Comparison of ENCODE assay signal across 9 cellular contexts in the genomic region with DNA sequence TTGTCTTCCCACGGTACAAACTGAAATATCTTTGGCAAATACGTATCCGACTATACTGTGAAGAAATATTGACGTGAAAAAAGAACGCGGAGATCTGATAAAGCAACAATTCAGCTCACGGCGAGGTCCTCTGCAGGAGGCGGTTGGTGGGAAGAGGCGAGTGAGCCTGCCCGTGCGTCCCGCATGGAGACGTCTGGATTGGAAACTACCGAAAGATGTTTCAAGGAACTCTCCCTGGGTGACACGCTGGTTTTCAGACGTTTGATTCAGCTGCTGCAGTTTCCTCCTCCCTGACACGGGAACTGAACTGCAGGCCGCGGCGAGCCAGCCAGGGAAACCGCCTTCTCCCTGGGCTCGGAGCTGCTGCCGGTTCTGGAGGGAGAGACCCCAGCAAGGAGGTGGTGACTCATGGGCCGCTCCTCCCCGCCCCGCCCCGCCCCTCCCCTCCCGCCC. TPM values are rescaled to one million over a fixed set of nuclear protein-coding genes. Genes with fewer than 3 reads are reported as not detected.
DNase-seq lines count a peak whose midpoint lies in the region; ATAC-seq and TF ChIP-seq lines count a peak whose summit lies in the region.
"Had no signal": no experiment of that assay in that cellular context is flagged by ENCODE, and none has a peak within 500 bp of the region (broad histone marks: within the 10 kb centered on the region; RNA-seq: fewer than 3 reads in every experiment).

No MANE protein-coding gene starts in this region.

- ATAC-seq in GM23338 (peak; percentile 43), HG03354 (IDR thresholded peaks at IDR 0.05; ENCODE audit: poor library complexity, severe bottlenecking, unreplicated experiment) (no peak)

- H3K4me1 ChIP-seq in ACC112 (ENCODE audit: control insufficient read depth, insufficient read depth, low read length, unreplicated experiment): peaks cover 38% of the 10 kb centered on the region
- H3K4me1 ChIP-seq in GM23338 (ENCODE audit: insufficient read depth): peaks cover 20% of the 10 kb centered on the region

- DNase-seq in GM23338 (ENCODE audit: low spot score) (peak; percentile 85), NCI-H82 (lab: John Stamatoyannopoulos, UW) (peak; percentile 73), epithelial cell of proximal tubule (ENCODE audit: low read depth) (peak; percentile 46), mesothelial cell of epicardium (ENCODE audit: low spot score in 2 of 2, unreplicated experiment in 2 of 2) (peak; percentile 60 to 73)
- peak; percentile 55 for DNase-seq in activated CD8-positive, alpha-beta memory T cell treated with anti-CD3 and anti-CD28 coated beads, Interleukin-2, amount 50 U/mL, for 4 hours
- DNase-seq in stimulated activated CD8-positive, alpha-beta memory T cell treated with anti-CD3 and anti-CD28 coated beads, Interleukin-4, amount 100 ng/mL, for 24 hours (ENCODE audit: low read depth): peak; percentile 29

- peaks cover 28% of the 10 kb centered on the region for H3F3A ChIP-seq in GM23338 (replicated peaks; ENCODE audit: low read depth)

- H3K36me3 Mint-ChIP-seq in GM23338 (ENCODE audit: low read depth): peaks cover 13% of the 10 kb centered on the region
- peaks cover 11% of the 10 kb centered on the region for H3K36me3 Mint-ChIP-seq in mesothelial cell of epicardium

- TF ChIP-seq CTCF in GM23338 (conservative IDR thresholded peaks at IDR 0.05; ENCODE audit: low read depth in 2 of 2) (no peak), epithelial cell of proximal tubule (conservative IDR thresholded peaks at IDR 0.05; ENCODE audit: low read depth, low read length) (no peak), mesothelial cell of epicardium (IDR thresholded peaks at IDR 0.05; ENCODE audit: unreplicated experiment) (no peak)

- H3K27me3 Mint-ChIP-seq in GM23338 (ENCODE audit: insufficient read depth, low read depth, poor library complexity) (peaks cover 7% of the 10 kb centered on the region), mesothelial cell of epicardium (ENCODE audit: low read depth) (peaks cover 36% of the 10 kb centered on the region)

- no peak overlapping the region for H3K27ac Mint-ChIP-seq in GM23338
- H3K27ac Mint-ChIP-seq in mesothelial cell of epicardium: no peak overlapping the region
- H3K27ac Mint-ChIP-seq: stimulated activated naive CD8-positive, alpha-beta T cell treated with anti-CD3 and anti-CD28 coated beads, Interleukin-15, Interleukin-2, amounts not matched to agents 100 ng/mL and 50 ng/mL, for 24 hours had no signal

- H2AFZ ChIP-seq in ACC112 (ENCODE audit: low read length, unreplicated experiment): no peak overlapping the region
- peak overlapping the region; percentile 66; the same call in 1 of the 2 replicates for H2AFZ ChIP-seq in GM23338

- no peaks in the 10 kb centered on the region for H3K9me2 ChIP-seq in GM23338 (ENCODE audit: insufficient read depth)

- H3K79me2 ChIP-seq in ACC112 (ENCODE audit: control insufficient read depth, insufficient read depth, low read length, unreplicated experiment) (peaks cover 45% of the 10 kb centered on the region), GM23338 (replicated peaks; ENCODE audit: insufficient read depth) (peaks cover 4% of the 10 kb centered on the region; the same call in 1 of the 2 replicates)

- peak overlapping the region; percentile 96 for H3K27ac ChIP-seq in ACC112 (ENCODE audit: low read depth, low read length)
- peak overlapping the region; percentile 83 for H3K27ac ChIP-seq in GM23338 (ENCODE audit: low read depth)

- H3K9me3 Mint-ChIP-seq in GM23338: no peaks in the 10 kb centered on the region
- no peaks in the 10 kb centered on the region for H3K9me3 Mint-ChIP-seq in mesothelial cell of epicardium
- H3K9me3 Mint-ChIP-seq: stimulated activated naive CD8-positive, alpha-beta T cell treated with anti-CD3 and anti-CD28 coated beads, Interleukin-15, Interleukin-2, amounts not matched to agents 100 ng/mL and 50 ng/mL, for 24 hours had no signal

- peak overlapping the region; percentile 90 for H3K4me2 ChIP-seq in GM23338

- H3K36me3 ChIP-seq in ACC112 (ENCODE audit: insufficient read depth, low read length) (peaks cover 31% of the 10 kb centered on the region), GM23338 (ENCODE audit: insufficient read depth) (peaks cover 3% of the 10 kb centered on the region; the same call in 1 of the 2 replicates)

- H3K4me3 ChIP-seq in ACC112 (ENCODE audit: low read depth, low read length): peak overlapping the region; percentile 69
- peak overlapping the region; percentile 74 for H3K4me3 ChIP-seq in GM23338
- peak overlapping the region; percentile 36 for H3K4me3 ChIP-seq in epithelial cell of proximal tubule (ENCODE audit: low read depth, low read length)

- H3K27me3 ChIP-seq in ACC112 (ENCODE audit: insufficient read depth, low read length) (no peaks in the 10 kb centered on the region), GM23338 (ENCODE audit: insufficient read depth) (peaks cover 13% of the 10 kb centered on the region; the same call in 1 of the 2 replicates)

- peaks cover 6% of the 10 kb centered on the region; the same call in 1 of the 2 replicates for H4K20me1 ChIP-seq in GM23338 (replicated peaks; ENCODE audit: insufficient read depth)

- H3K4me1 Mint-ChIP-seq in GM23338 (peaks cover 11% of the 10 kb centered on the region), mesothelial cell of epicardium (peaks cover 18% of the 10 kb centered on the region)

- H3K4me3 Mint-ChIP-seq in GM23338: no peak overlapping the region
- H3K4me3 Mint-ChIP-seq in mesothelial cell of epicardium: no peak overlapping the region
- H3K4me3 Mint-ChIP-seq: stimulated activated naive CD8-positive, alpha-beta T cell treated with anti-CD3 and anti-CD28 coated beads, Interleukin-15, Interleukin-2, amounts not matched to agents 100 ng/mL and 50 ng/mL, for 24 hours had no signal

TF ChIP-seq in GM23338, 12 proteins besides CTCF, POLR2A, EP300 and RAD21:
- TF ChIP-seq NANOG (IDR thresholded peaks at IDR 0.05; ENCODE audit: borderline replicate concordance): no peak
- peak; percentile 70 for TF ChIP-seq POLR2AphosphoS5 (IDR thresholded peaks at IDR 0.05; ENCODE audit: low read depth)

RNA-seq across cellular contexts. Expression of a gene that starts 0.4 kb away (rescaled TPM):
- 151 and 180 TPM in 2 replicates for total RNA-seq in GM23338 (2014; rRNA removed; shearing (Covaris generic))
- polyA plus RNA-seq in GM23338 (2016; fragmentation: Nextera tagmentation; extraction: Ambion mirVana): 76.0 and 84.5 TPM in 2 replicates
- total RNA-seq in epithelial cell of proximal tubule (76.9 and 135 TPM in 2 replicates), mesothelial cell of epicardium (539 to 636 TPM (median 611 TPM) in 3 replicates)

Comparison
In these comparisons a context has a peak if more than half of its experiments do, and no peak if none do; other contexts are left out.
1. DNase-seq: peak in every context shown above with its lines; median percentile 85 in GM23338; 73 in NCI-H82; 66 in mesothelial cell of epicardium; 55 in activated CD8-positive, alpha-beta memory T cell treated with anti-CD3 and anti-CD28 coated beads, Interleukin-2, amount 50 U/mL, for 4 hours; 46 in epithelial cell of proximal tubule; 29 in stimulated activated CD8-positive, alpha-beta memory T cell treated with anti-CD3 and anti-CD28 coated beads, Interleukin-4, amount 100 ng/mL, for 24 hours.